Comparison of ENCODE assay signal across 13 cellular contexts in the genomic region with DNA sequence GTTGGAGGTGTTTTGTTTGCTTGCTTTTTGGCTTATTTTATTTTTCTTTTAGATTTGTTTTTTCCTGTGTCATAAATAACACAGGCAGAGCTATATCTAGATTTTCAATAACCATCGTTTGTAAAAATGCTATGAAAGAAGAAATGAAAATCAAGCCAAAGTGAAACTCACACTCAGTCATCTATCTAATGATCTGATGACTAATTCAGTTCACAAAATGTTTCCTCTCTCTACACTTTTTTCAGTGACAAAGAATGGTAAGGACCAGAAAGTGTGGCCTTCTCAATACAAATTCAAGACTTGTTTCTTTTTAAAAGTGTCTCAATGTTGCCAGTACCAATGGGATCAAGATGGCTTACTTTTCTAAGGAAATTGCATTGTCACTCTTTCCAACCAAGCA.
DNase-seq lines count a peak whose midpoint lies in the region; ATAC-seq lines count a peak whose summit lies in the region.
"Had no signal": no experiment of that assay in that cellular context is flagged by ENCODE, and none has a peak within 500 bp of the region (broad histone marks: within the 10 kb centered on the region; RNA-seq: fewer than 3 reads in every experiment).

No MANE protein-coding gene starts in this region.

- peak; percentile 90 for ATAC-seq in GM18858 (IDR thresholded peaks at IDR 0.05; ENCODE audit: unreplicated experiment)
- peak; percentile 88 for ATAC-seq in GM21360 (IDR thresholded peaks at IDR 0.05; ENCODE audit: unreplicated experiment)
- ATAC-seq in HG02943 (IDR thresholded peaks at IDR 0.05; ENCODE audit: low read depth, unreplicated experiment) = peak; percentile 52
- ATAC-seq in HG03565 (IDR thresholded peaks at IDR 0.05; ENCODE audit: unreplicated experiment) = peak; percentile 93
- ATAC-seq: CD8-positive, alpha-beta T cell had no signal

- DNase-seq in stimulated activated CD4-positive, alpha-beta T cell treated with anti-CD3 and anti-CD28 coated beads, Interleukin-1b, Interleukin-23, amount 100 ng/mL, for 48 hours = no peak
- no peak for DNase-seq in stimulated activated CD4-positive, alpha-beta T cell treated with anti-CD3 and anti-CD28 coated beads, Interleukin-4, amount 100 ng/mL, for 1 hour
- no peak for DNase-seq in HuH-7.5 (ENCODE audit: low spot score)
- no peak for DNase-seq in NCI-H187 treated with DMSO at 0.1 percent for 48 hours (lab: John Stamatoyannopoulos, UW)
- DNase-seq: CD8-positive, alpha-beta T cell; erythroblast; NCI-H187; RPMI8226; tibial artery had no signal
